2 cellular contexts compared by ENCODE assay signal in the genomic region with DNA sequence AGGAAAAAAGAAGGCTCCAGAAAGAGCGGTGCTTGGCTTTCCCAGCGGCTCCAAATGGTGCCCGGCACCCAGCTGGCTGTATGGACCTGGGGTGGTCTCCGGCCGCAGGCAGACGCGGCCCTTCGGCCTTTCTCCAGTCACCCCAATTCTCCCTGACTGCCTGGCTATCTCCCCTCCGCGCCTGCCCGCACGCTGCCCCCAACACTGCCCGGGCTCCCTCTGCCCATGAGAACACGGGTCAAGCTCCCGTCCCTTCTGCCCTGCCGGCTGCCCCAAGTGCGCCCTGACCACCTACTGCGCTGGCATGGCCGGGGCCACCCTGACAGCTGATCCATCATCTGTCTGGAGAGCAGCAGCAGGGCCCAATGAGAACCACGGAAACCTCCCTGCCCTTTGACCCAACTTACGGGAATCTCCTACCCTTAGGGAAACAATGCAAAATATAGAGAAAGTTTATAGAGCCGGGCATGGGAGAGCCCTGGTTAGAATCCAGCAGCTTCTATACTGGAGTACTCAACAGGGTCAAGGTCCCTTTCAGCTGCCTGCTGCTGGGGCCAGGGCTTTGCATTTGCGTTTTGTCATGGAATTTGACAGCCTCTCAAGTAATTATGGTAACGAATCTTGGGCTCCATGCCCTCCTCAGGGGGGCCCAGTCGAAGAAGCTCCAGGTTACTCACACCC.
TF ChIP-seq lines count a peak whose summit lies in the region.

No MANE protein-coding gene starts in this region.

TF ChIP-seq in H1, 55 proteins besides CTCF, POLR2A, EP300 and RAD21:
- TF ChIP-seq ASH2L (IDR thresholded peaks at IDR 0.05; ENCODE audit: low read length) (no peak), CBX8 (IDR thresholded peaks at IDR 0.05; ENCODE audit: borderline replicate concordance, low read depth, low read length) (no peak)
TF ChIP-seq in H1: peak in this region for 0.

TF ChIP-seq in HEK293T, 16 proteins besides CTCF, POLR2A, EP300 and RAD21:
- no peak for TF ChIP-seq FOXA1 (IDR thresholded peaks at IDR 0.05)
TF ChIP-seq in HEK293T: peak in this region for 0.
